1 cellular context compared by ENCODE assay signal in genomic region chr5:16894236-16895057, GRCh38.
TF ChIP-seq lines count a peak whose summit lies in the region.

No MANE protein-coding gene starts in this region.

TF ChIP-seq in HEK293, 187 proteins besides CTCF, POLR2A, EP300 and RAD21 (continued from another document and continues in another):
- no peak for TF ChIP-seq ZNF138 (tag by site-specific recombination; IDR thresholded peaks at IDR 0.05; ENCODE audit: borderline replicate concordance)
- peak; percentile 86; the same call in 1 of the 2 replicates for TF ChIP-seq ZNF639 (tag by site-specific recombination; IDR thresholded peaks at IDR 0.05)
- TF ChIP-seq ZNF707 (tag by site-specific recombination; IDR thresholded peaks at IDR 0.05): no peak
- TF ChIP-seq ZNF114 (tag by site-specific recombination; IDR thresholded peaks at IDR 0.05): no peak
- peak; percentile 72; the same call in 1 of the 2 replicates for TF ChIP-seq ZNF580 (tag by site-specific recombination; IDR thresholded peaks at IDR 0.05)
- TF ChIP-seq ZSCAN5A (tag by site-specific recombination; IDR thresholded peaks at IDR 0.05): 0 out of 2 replicates have a peak, but pooled peaks have one; percentile 39
- TF ChIP-seq ZNF677 (tag by site-specific recombination; IDR thresholded peaks at IDR 0.05): no peak
- TF ChIP-seq ZNF76 (tag by site-specific recombination; IDR thresholded peaks at IDR 0.05; ENCODE audit: borderline replicate concordance, low read depth): peak; percentile 83
- TF ChIP-seq ZFP41 (tag by site-specific recombination; IDR thresholded peaks at IDR 0.05; ENCODE audit: borderline replicate concordance): no peak
- no peak for TF ChIP-seq ZNF449 (tag by site-specific recombination; IDR thresholded peaks at IDR 0.05)
- no peak for TF ChIP-seq HOXA7 (CRISPR knock-in tag; IDR thresholded peaks at IDR 0.05; ENCODE audit: borderline replicate concordance)
- no peak for TF ChIP-seq ZNF704 (tag by site-specific recombination; IDR thresholded peaks at IDR 0.05)
- TF ChIP-seq EGR2 (tag by site-specific recombination; IDR thresholded peaks at IDR 0.05; ENCODE audit: low read depth): peak; percentile 22; the same call in 1 of the 2 replicates
- peak; percentile 52; the same call in 1 of the 2 replicates for TF ChIP-seq ZNF394 (tag by site-specific recombination; IDR thresholded peaks at IDR 0.05; ENCODE audit: borderline replicate concordance)
- peak; percentile 96 for TF ChIP-seq ZEB2 (tag by site-specific recombination; IDR thresholded peaks at IDR 0.05)
- peak; percentile 19; the same call in 1 of the 2 replicates for TF ChIP-seq ZSCAN16 (tag by site-specific recombination; IDR thresholded peaks at IDR 0.05)
- TF ChIP-seq ZSCAN4 (tag by site-specific recombination; IDR thresholded peaks at IDR 0.05): no peak
- 0 out of 2 replicates have a peak, but pooled peaks have one; percentile 60 for TF ChIP-seq ZFP37 (tag by site-specific recombination; IDR thresholded peaks at IDR 0.05)
- no peak for TF ChIP-seq ZBTB10 (tag by site-specific recombination; IDR thresholded peaks at IDR 0.05)
- TF ChIP-seq ZNF280C (tag by site-specific recombination; IDR thresholded peaks at IDR 0.05): no peak
- TF ChIP-seq ZNF660 (tag by site-specific recombination; IDR thresholded peaks at IDR 0.05): no peak
- TF ChIP-seq ZNF202 (tag by site-specific recombination; IDR thresholded peaks at IDR 0.05; ENCODE audit: borderline replicate concordance): no peak
- peak; percentile 85 for TF ChIP-seq ZNF398 (tag by site-specific recombination; IDR thresholded peaks at IDR 0.05)
- peak; percentile 74 for TF ChIP-seq PRDM1 (tag by site-specific recombination; IDR thresholded peaks at IDR 0.05)
- TF ChIP-seq ZBTB26 (tag by site-specific recombination; optimal IDR thresholded peaks at IDR 0.05): no peak
- peak; percentile 37; the same call in 1 of the 2 replicates for TF ChIP-seq ZNF518A (tag by site-specific recombination; conservative IDR thresholded peaks at IDR 0.05; ENCODE audit: low read depth)
- TF ChIP-seq ZNF791 (tag by site-specific recombination; IDR thresholded peaks at IDR 0.05): no peak
- peak; percentile 78; the same call in 1 of the 2 replicates for TF ChIP-seq KLF7 (tag by site-specific recombination; IDR thresholded peaks at IDR 0.05; ENCODE audit: borderline replicate concordance)
- TF ChIP-seq PBX3 (CRISPR knock-in tag; IDR thresholded peaks at IDR 0.05): no peak
- no peak for TF ChIP-seq ZNF16 (tag by site-specific recombination; IDR thresholded peaks at IDR 0.05; ENCODE audit: low read depth)
- TF ChIP-seq KLF9 (tag by site-specific recombination; IDR thresholded peaks at IDR 0.05; ENCODE audit: low read depth): peak; percentile 84
- peak; percentile 98 for TF ChIP-seq SP7 (tag by site-specific recombination; IDR thresholded peaks at IDR 0.05)
- TF ChIP-seq ZNF623 (tag by site-specific recombination; IDR thresholded peaks at IDR 0.05): no peak
- TF ChIP-seq ZNF175 (tag by site-specific recombination; IDR thresholded peaks at IDR 0.05): no peak
